ENCODE assay signal across 23 cellular contexts in genomic region chr15:63173116-63173470, GRCh38.
"Had no signal": no experiment of that assay in that cellular context is flagged by ENCODE, and none has a peak within 500 bp of the region (broad histone marks: within the 10 kb centered on the region; RNA-seq: fewer than 3 reads in every experiment).

No MANE protein-coding gene starts in this region.

- H3K27me3 Mint-ChIP-seq: activated CD4-positive, alpha-beta memory T cell treated with anti-CD3 and anti-CD28 coated beads, Interleukin-2, amount 10 ng/mL, durations not matched to agents 7 days and 5 days; activated naive CD8-positive, alpha-beta T cell treated with anti-CD3 and anti-CD28 coated beads, Interleukin-2, amount 50 U/mL, for 24 hours; activated T-cell treated with anti-CD3 and anti-CD28 coated beads, Interleukin-2, amount 50 U/mL, for 24 hours; stimulated activated naive CD8-positive, alpha-beta T cell treated with anti-CD3 and anti-CD28 coated beads, Interleukin-15, Interleukin-2, amounts not matched to agents 100 ng/mL and 50 ng/mL, for 24 hours; type B pancreatic cell had no signal

- H3K36me3 ChIP-seq: breast epithelium, esophagus muscularis mucosa, suprapubic skin had no signal

- H3K36me3 Mint-ChIP-seq: natural killer cell, type B pancreatic cell had no signal

- DNase-seq: activated CD4-positive, alpha-beta memory T cell treated with anti-CD3 and anti-CD28 coated beads, Interleukin-2, amount 10 ng/mL, durations not matched to agents 7 days and 5 days; activated CD4-positive, alpha-beta T cell treated with anti-CD3 and anti-CD28 coated beads for 48 hours; activated CD4-positive, CD25-positive, alpha-beta regulatory T cell; activated naive CD4-positive, alpha-beta T cell treated with anti-CD3 and anti-CD28 coated beads for 36 hours; activated naive CD8-positive, alpha-beta T cell treated with anti-CD3 and anti-CD28 coated beads, Interleukin-2, amount 50 U/mL, for 24 hours; activated T-cell treated with anti-CD3 and anti-CD28 coated beads, Interleukin-2, amount 50 U/mL, for 24 hours; aorta; cerebellar nuclear complex; cortex of kidney; effector CD8-positive, alpha-beta T cell; mesenchymal stem cell; natural killer cell; occipital lobe; stimulated activated CD4-positive, alpha-beta T cell treated with anti-CD3 and anti-CD28 coated beads, Interleukin-2, amount 100 ng/mL, for 24 hours; T-helper 1 cell; T-helper 9 cell had no signal

- H3K4me3 ChIP-seq: breast epithelium, esophagus muscularis mucosa, suprapubic skin had no signal

- H3K9me3 Mint-ChIP-seq: activated CD4-positive, alpha-beta memory T cell treated with anti-CD3 and anti-CD28 coated beads, Interleukin-2, amount 10 ng/mL, durations not matched to agents 7 days and 5 days; activated naive CD4-positive, alpha-beta T cell treated with anti-CD3 and anti-CD28 coated beads for 36 hours; activated naive CD8-positive, alpha-beta T cell treated with anti-CD3 and anti-CD28 coated beads, Interleukin-2, amount 50 U/mL, for 24 hours; activated T-cell treated with anti-CD3 and anti-CD28 coated beads, Interleukin-2, amount 50 U/mL, for 24 hours; activated T-helper 2 cell treated with anti-CD3 and anti-CD28 coated beads, Interferon-gamma antibody, Interleukin-2, Interleukin-4, amounts not matched to agents 10 μg/mL and 5 μg/mL and 100 μg/mL, durations not matched to agents 14 hours and 24 hours and 36 hours; natural killer cell; stimulated activated naive CD8-positive, alpha-beta T cell treated with anti-CD3 and anti-CD28 coated beads, Interleukin-15, Interleukin-2, amounts not matched to agents 100 ng/mL and 50 ng/mL, for 24 hours had no signal

- H3K27me3 ChIP-seq: breast epithelium, esophagus muscularis mucosa, suprapubic skin had no signal

- H3K27ac Mint-ChIP-seq: activated CD4-positive, alpha-beta memory T cell treated with anti-CD3 and anti-CD28 coated beads, Interleukin-2, amount 10 ng/mL, durations not matched to agents 7 days and 5 days; activated naive CD4-positive, alpha-beta T cell treated with anti-CD3 and anti-CD28 coated beads for 36 hours; activated naive CD8-positive, alpha-beta T cell treated with anti-CD3 and anti-CD28 coated beads, Interleukin-2, amount 50 U/mL, for 24 hours; activated T-cell treated with anti-CD3 and anti-CD28 coated beads, Interleukin-2, amount 50 U/mL, for 24 hours; activated T-helper 2 cell treated with anti-CD3 and anti-CD28 coated beads, Interferon-gamma antibody, Interleukin-2, Interleukin-4, amounts not matched to agents 10 μg/mL and 5 μg/mL and 100 μg/mL, durations not matched to agents 14 hours and 24 hours and 36 hours; natural killer cell; stimulated activated naive CD8-positive, alpha-beta T cell treated with anti-CD3 and anti-CD28 coated beads, Interleukin-15, Interleukin-2, amounts not matched to agents 100 ng/mL and 50 ng/mL, for 24 hours; type B pancreatic cell had no signal

- H3K4me1 Mint-ChIP-seq: natural killer cell had no signal

- H3K27ac ChIP-seq: breast epithelium, esophagus muscularis mucosa, suprapubic skin had no signal

- ATAC-seq: activated naive CD8-positive, alpha-beta T cell treated with anti-CD3 and anti-CD28 coated beads, Interleukin-2, amount 50 U/mL, for 24 hours; natural killer cell; right cardiac atrium had no signal

- H3K4me3 Mint-ChIP-seq: activated CD4-positive, alpha-beta memory T cell treated with anti-CD3 and anti-CD28 coated beads, Interleukin-2, amount 10 ng/mL, durations not matched to agents 7 days and 5 days; activated naive CD4-positive, alpha-beta T cell treated with anti-CD3 and anti-CD28 coated beads for 36 hours; activated naive CD8-positive, alpha-beta T cell treated with anti-CD3 and anti-CD28 coated beads, Interleukin-2, amount 50 U/mL, for 24 hours; activated T-cell treated with anti-CD3 and anti-CD28 coated beads, Interleukin-2, amount 50 U/mL, for 24 hours; natural killer cell; stimulated activated naive CD8-positive, alpha-beta T cell treated with anti-CD3 and anti-CD28 coated beads, Interleukin-15, Interleukin-2, amounts not matched to agents 100 ng/mL and 50 ng/mL, for 24 hours; type B pancreatic cell had no signal

- H3K9me3 ChIP-seq: breast epithelium, esophagus muscularis mucosa, suprapubic skin had no signal

- H3K4me1 ChIP-seq: breast epithelium, esophagus muscularis mucosa, suprapubic skin had no signal
